10 cellular contexts compared by ENCODE assay signal in genomic region chr14:43539210-43539609, GRCh38.
A peak's percentile ranks its signal among the peaks of the same experiment; 100 is the strongest.
DNase-seq lines count a peak whose midpoint lies in the region; ATAC-seq and TF ChIP-seq lines count a peak whose summit lies in the region.
"Had no signal": no experiment of that assay in that cellular context is flagged by ENCODE, and none has a peak within 500 bp of the region (broad histone marks: within the 10 kb centered on the region; RNA-seq: fewer than 3 reads in every experiment).

No MANE protein-coding gene starts in this region.

- H3K4me3 ChIP-seq in PC-3 (ENCODE audit: low read length) (no peak overlapping the region), fibroblast of mammary gland (ENCODE audit: control insufficient read depth, low read depth, low read length) (no peak overlapping the region), neural progenitor cell (no peak overlapping the region)

- H3K9me3 Mint-ChIP-seq in neural progenitor cell, result peaks cover 4% of the 10 kb centered on the region
- peaks cover 25% of the 10 kb centered on the region for H3K9me3 Mint-ChIP-seq in activated T-helper 1 cell treated with anti-CD3 and anti-CD28 coated beads, Interleukin-12 subunit alpha, Interleukin-12 subunit beta, Interleukin-2, Interleukin-4 antibody, amounts not matched to agents 30 ng/mL and 10 ng/mL and 1 ng/mL, durations not matched to agents 14 hours and 24 hours and 36 hours

- H3K27me3 ChIP-seq in PC-3 (ENCODE audit: low read length) (no peaks in the 10 kb centered on the region), neural progenitor cell (no peaks in the 10 kb centered on the region)
- H3K27me3 ChIP-seq: stomach had no signal

- H4K20me1 ChIP-seq in PC-3 (ENCODE audit: low read length), result no peaks in the 10 kb centered on the region
- H4K20me1 ChIP-seq in neural progenitor cell (ENCODE audit: low read depth), result no peaks in the 10 kb centered on the region

- H3K4me1 ChIP-seq in PC-3 (ENCODE audit: insufficient read depth, low read length), result no peaks in the 10 kb centered on the region
- H3K4me1 ChIP-seq in neural progenitor cell, result no peaks in the 10 kb centered on the region
- H3K4me1 ChIP-seq: stomach had no signal

- H3K36me3 ChIP-seq in PC-3 (ENCODE audit: low read depth, low read length), result no peaks in the 10 kb centered on the region
- no peaks in the 10 kb centered on the region for H3K36me3 ChIP-seq in neural progenitor cell
- H3K36me3 ChIP-seq: stomach had no signal

- H3K9me3 ChIP-seq in PC-3 (ENCODE audit: low read length), result no peaks in the 10 kb centered on the region
- H3K9me3 ChIP-seq in neural progenitor cell (ENCODE audit: low read depth), result no peaks in the 10 kb centered on the region

- POLR2A ChIA-PET in PC-3 (lab: Charles Lee; ENCODE audit: unreplicated experiment), result no interaction called here

- H3F3A ChIP-seq in PC-3 (ENCODE audit: low read length, unreplicated experiment) (no peaks in the 10 kb centered on the region), neural progenitor cell (ENCODE audit: low read depth) (no peaks in the 10 kb centered on the region)

- no peaks in the 10 kb centered on the region for H3K27me3 Mint-ChIP-seq in neural progenitor cell (ENCODE audit: insufficient read depth, low read depth)
- H3K27me3 Mint-ChIP-seq in activated T-helper 1 cell treated with anti-CD3 and anti-CD28 coated beads, Interleukin-12 subunit alpha, Interleukin-12 subunit beta, Interleukin-2, Interleukin-4 antibody, amounts not matched to agents 30 ng/mL and 10 ng/mL and 1 ng/mL, durations not matched to agents 14 hours and 24 hours and 36 hours (ENCODE audit: insufficient read depth), result no peaks in the 10 kb centered on the region

- CTCF ChIA-PET in PC-3 (lab: Charles Lee), result no interaction called here

- H3K4me3 Mint-ChIP-seq in neural progenitor cell, result no peak overlapping the region
- no peak overlapping the region for H3K4me3 Mint-ChIP-seq in activated T-helper 1 cell treated with anti-CD3 and anti-CD28 coated beads, Interleukin-12 subunit alpha, Interleukin-12 subunit beta, Interleukin-2, Interleukin-4 antibody, amounts not matched to agents 30 ng/mL and 10 ng/mL and 1 ng/mL, durations not matched to agents 14 hours and 24 hours and 36 hours
- H3K4me3 Mint-ChIP-seq: CD8-positive, alpha-beta T cell had no signal

- H3K9me2 ChIP-seq in PC-3 (replicated peaks; ENCODE audit: low read length), result no peaks in the 10 kb centered on the region

- no peaks in the 10 kb centered on the region for H3K36me3 Mint-ChIP-seq in neural progenitor cell
- H3K36me3 Mint-ChIP-seq in activated T-helper 1 cell treated with anti-CD3 and anti-CD28 coated beads, Interleukin-12 subunit alpha, Interleukin-12 subunit beta, Interleukin-2, Interleukin-4 antibody, amounts not matched to agents 30 ng/mL and 10 ng/mL and 1 ng/mL, durations not matched to agents 14 hours and 24 hours and 36 hours (ENCODE audit: low read depth), result no peaks in the 10 kb centered on the region
- H3K36me3 Mint-ChIP-seq: CD8-positive, alpha-beta T cell had no signal

- H2AFZ ChIP-seq in PC-3 (ENCODE audit: low read length), result peak overlapping the region; percentile 47; the same call in 1 of the 2 replicates
- H2AFZ ChIP-seq in neural progenitor cell (replicated peaks), result peak overlapping the region; percentile 7

- ATAC-seq in PC-3, result peak; percentile 57
- ATAC-seq: CD8-positive, alpha-beta T cell had no signal

- intact Hi-C loops in PC-3 (cut with micrococcal nuclease), result no loop called here
- intact Hi-C loops in activated T-helper 1 cell treated with anti-CD3 and anti-CD28 coated beads, Interleukin-12 subunit alpha, Interleukin-12 subunit beta, Interleukin-2, Interleukin-4 antibody, amounts not matched to agents 30 ng/mL and 10 ng/mL and 1 ng/mL, durations not matched to agents 14 hours and 24 hours and 36 hours (cut with micrococcal nuclease), result no loop called here

- H3K79me2 ChIP-seq in PC-3 (ENCODE audit: low read length) (no peaks in the 10 kb centered on the region), neural progenitor cell (ENCODE audit: low read depth) (no peaks in the 10 kb centered on the region)

- H3K27ac Mint-ChIP-seq in neural progenitor cell, result no peak overlapping the region
- H3K27ac Mint-ChIP-seq in activated T-helper 1 cell treated with anti-CD3 and anti-CD28 coated beads, Interleukin-12 subunit alpha, Interleukin-12 subunit beta, Interleukin-2, Interleukin-4 antibody, amounts not matched to agents 30 ng/mL and 10 ng/mL and 1 ng/mL, durations not matched to agents 14 hours and 24 hours and 36 hours, result no peak overlapping the region
- H3K27ac Mint-ChIP-seq: CD8-positive, alpha-beta T cell had no signal

- H3K4me2 ChIP-seq in PC-3 (ENCODE audit: low read length), result peak overlapping the region; percentile 62
- H3K4me2 ChIP-seq in neural progenitor cell, result no peak overlapping the region

- no TSS peak for BruUV-seq in PC-3 (replicated peaks; lab: Mats Ljungman, UMichigan)

- H3K9ac ChIP-seq in PC-3 (ENCODE audit: low read length) (no peak overlapping the region), neural progenitor cell (no peak overlapping the region)

- DNase-seq in Daoy (ENCODE audit: low read depth) (peak; percentile 55), PC-3 (peak; percentile 63), fibroblast of mammary gland (ENCODE audit: low read depth) (peak; percentile 1), neural progenitor cell (ENCODE audit: low spot score) (peak; percentile 59), SKM-1 (lab: John Stamatoyannopoulos, UW; ENCODE audit: unreplicated experiment) (no peak), NCI-H2227 (lab: John Stamatoyannopoulos, UW; ENCODE audit: unreplicated experiment) (no peak)
- DNase-seq in activated T-helper 1 cell treated with anti-CD3 and anti-CD28 coated beads, Interleukin-12 subunit alpha, Interleukin-12 subunit beta, Interleukin-2, Interleukin-4 antibody, amounts not matched to agents 30 ng/mL and 10 ng/mL and 1 ng/mL, durations not matched to agents 14 hours and 24 hours and 36 hours (ENCODE audit: low spot score), result no peak
- DNase-seq in activated T-cell treated with anti-CD3 and anti-CD28 coated beads, Interleukin-2, amount 50 U/mL, for 1 hour, result no peak
- DNase-seq: CD8-positive, alpha-beta T cell; stomach had no signal

- H3K27ac ChIP-seq in PC-3 (ENCODE audit: low read length) (no peak overlapping the region), neural progenitor cell (no peak overlapping the region)
- H3K27ac ChIP-seq: stomach had no signal

- no peaks in the 10 kb centered on the region for H3K4me1 Mint-ChIP-seq in neural progenitor cell
- H3K4me1 Mint-ChIP-seq in activated T-helper 1 cell treated with anti-CD3 and anti-CD28 coated beads, Interleukin-12 subunit alpha, Interleukin-12 subunit beta, Interleukin-2, Interleukin-4 antibody, amounts not matched to agents 30 ng/mL and 10 ng/mL and 1 ng/mL, durations not matched to agents 14 hours and 24 hours and 36 hours (ENCODE audit: low read depth), result no peaks in the 10 kb centered on the region

- TF ChIP-seq CTCF in PC-3 (conservative IDR thresholded peaks at IDR 0.05; ENCODE audit: low read depth, low read length) (peak; percentile 63), fibroblast of mammary gland (conservative IDR thresholded peaks at IDR 0.05; ENCODE audit: control insufficient read depth, insufficient read depth, low read depth, low read length) (peak; percentile 5), neural progenitor cell (IDR thresholded peaks at IDR 0.05) (peak; percentile 63)

Comparison
In these comparisons a context has a peak if more than half of its experiments do, and no peak if none do; other contexts are left out.
1. DNase-seq: peak in Daoy (single experiment), PC-3 (single experiment), fibroblast of mammary gland (single experiment) and neural progenitor cell (single experiment); none in SKM-1 (single experiment), activated T-helper 1 cell treated with anti-CD3 and anti-CD28 coated beads, Interleukin-12 subunit alpha, Interleukin-12 subunit beta, Interleukin-2, Interleukin-4 antibody, amounts not matched to agents 30 ng/mL and 10 ng/mL and 1 ng/mL, durations not matched to agents 14 hours and 24 hours and 36 hours (single experiment), NCI-H2227 (single experiment) and activated T-cell treated with anti-CD3 and anti-CD28 coated beads, Interleukin-2, amount 50 U/mL, for 1 hour (single experiment).
2. CTCF ChIP-seq: peak in every context shown above with its lines; median percentile 63 in PC-3; 63 in neural progenitor cell; 5 in fibroblast of mammary gland.